1 cellular context compared by ENCODE assay signal in the genomic region with DNA sequence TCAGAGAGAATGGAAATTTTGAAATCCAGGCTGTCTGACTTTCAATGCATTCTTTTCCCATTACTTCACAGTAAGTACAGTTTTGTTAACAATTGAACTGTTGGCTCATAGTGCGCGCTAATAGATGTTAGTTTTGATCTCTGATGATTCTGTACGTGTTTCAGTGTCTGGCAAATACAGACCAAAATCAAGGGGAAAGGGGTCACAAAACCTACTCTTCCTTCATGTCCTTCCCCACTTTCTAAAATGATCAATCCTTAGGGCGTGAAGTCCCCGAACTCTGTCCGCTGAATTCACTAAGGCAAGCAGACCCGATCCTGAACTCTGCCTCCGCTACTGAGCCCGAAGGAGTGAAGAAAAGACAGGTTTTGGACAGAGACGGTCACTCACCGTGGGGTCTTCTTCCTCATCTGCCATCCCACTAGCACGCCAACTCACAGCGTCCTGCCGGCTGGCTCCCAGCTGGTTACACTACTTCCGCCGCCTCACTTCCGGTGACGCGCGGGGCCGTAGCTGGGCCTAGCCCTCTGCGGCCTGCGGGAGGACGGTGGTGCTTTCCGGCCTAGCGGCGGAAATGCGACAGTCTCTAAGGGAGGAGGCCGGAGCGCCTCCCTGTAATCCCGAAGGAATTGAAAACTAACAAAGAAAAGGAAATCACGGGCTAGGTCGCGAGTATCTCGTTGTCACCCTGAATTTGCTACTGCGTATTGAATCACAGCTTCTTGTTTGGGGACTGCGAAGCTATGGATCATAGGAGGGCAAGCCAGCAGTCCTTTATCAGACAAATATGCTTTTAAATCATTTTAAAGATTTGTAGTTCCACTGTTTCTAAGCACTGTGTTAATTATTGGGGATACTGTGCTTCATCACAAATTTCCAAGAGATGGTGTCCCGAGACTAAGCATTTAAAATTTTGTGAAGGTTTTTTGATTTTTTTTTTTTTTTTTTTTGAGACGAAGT.
TF ChIP-seq lines count a peak whose summit lies in the region.

A gene with protein sequence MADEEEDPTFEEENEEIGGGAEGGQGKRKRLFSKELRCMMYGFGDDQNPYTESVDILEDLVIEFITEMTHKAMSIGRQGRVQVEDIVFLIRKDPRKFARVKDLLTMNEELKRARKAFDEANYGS (minus strand): TSS at position 473 of the 960 bp plus-strand sequence. CDS start 56 bp downstream, at position 417.

TF ChIP-seq in K562, 482 proteins besides CTCF, POLR2A, EP300 and RAD21 (continued from another document):
- TF ChIP-seq ATF6 (CRISPR knock-in tag; IDR thresholded peaks at IDR 0.05) (no peak), ZBTB17 (CRISPR knock-in tag; IDR thresholded peaks at IDR 0.05) (peak; percentile 75), ILF3 (IDR thresholded peaks at IDR 0.05; ENCODE audit: borderline replicate concordance) (no peak), CBFB (CRISPR knock-in tag; IDR thresholded peaks at IDR 0.05) (no peak), SOX6 (IDR thresholded peaks at IDR 0.05) (peak; percentile 65), ZNF395 (CRISPR knock-in tag; IDR thresholded peaks at IDR 0.05) (peak; percentile 96), E4F1 (CRISPR knock-in tag; IDR thresholded peaks at IDR 0.05; ENCODE audit: borderline replicate concordance) (peak; percentile 95), RREB1 (CRISPR knock-in tag; IDR thresholded peaks at IDR 0.05) (no peak), CEBPZ (IDR thresholded peaks at IDR 0.05; ENCODE audit: borderline replicate concordance, low read depth, low read length) (no peak), ZNF324 (CRISPR knock-in tag; IDR thresholded peaks at IDR 0.05) (no peak), SIN3B (IDR thresholded peaks at IDR 0.05; ENCODE audit: low read depth) (peak; percentile 86), MEF2D (tag; conservative IDR thresholded peaks at IDR 0.05; ENCODE audit: low read depth) (no peak), SNIP1 (IDR thresholded peaks at IDR 0.05; ENCODE audit: low read depth) (no peak), MAFF (IDR thresholded peaks at IDR 0.05; ENCODE audit: low read length) (no peak), ZNF778 (CRISPR knock-in tag; IDR thresholded peaks at IDR 0.05) (no peak), ZNF785 (CRISPR knock-in tag; IDR thresholded peaks at IDR 0.05) (no peak), ZNF695 (CRISPR knock-in tag; IDR thresholded peaks at IDR 0.05) (no peak)
- TF ChIP-seq, protein P1, sequence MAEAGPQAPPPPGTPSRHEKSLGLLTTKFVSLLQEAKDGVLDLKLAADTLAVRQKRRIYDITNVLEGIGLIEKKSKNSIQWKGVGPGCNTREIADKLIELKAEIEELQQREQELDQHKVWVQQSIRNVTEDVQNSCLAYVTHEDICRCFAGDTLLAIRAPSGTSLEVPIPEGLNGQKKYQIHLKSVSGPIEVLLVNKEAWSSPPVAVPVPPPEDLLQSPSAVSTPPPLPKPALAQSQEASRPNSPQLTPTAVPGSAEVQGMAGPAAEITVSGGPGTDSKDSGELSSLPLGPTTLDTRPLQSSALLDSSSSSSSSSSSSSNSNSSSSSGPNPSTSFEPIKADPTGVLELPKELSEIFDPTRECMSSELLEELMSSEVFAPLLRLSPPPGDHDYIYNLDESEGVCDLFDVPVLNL (CRISPR knock-in tag; IDR thresholded peaks at IDR 0.05; ENCODE audit: low read depth), result no peak
- TF ChIP-seq, protein P2, sequence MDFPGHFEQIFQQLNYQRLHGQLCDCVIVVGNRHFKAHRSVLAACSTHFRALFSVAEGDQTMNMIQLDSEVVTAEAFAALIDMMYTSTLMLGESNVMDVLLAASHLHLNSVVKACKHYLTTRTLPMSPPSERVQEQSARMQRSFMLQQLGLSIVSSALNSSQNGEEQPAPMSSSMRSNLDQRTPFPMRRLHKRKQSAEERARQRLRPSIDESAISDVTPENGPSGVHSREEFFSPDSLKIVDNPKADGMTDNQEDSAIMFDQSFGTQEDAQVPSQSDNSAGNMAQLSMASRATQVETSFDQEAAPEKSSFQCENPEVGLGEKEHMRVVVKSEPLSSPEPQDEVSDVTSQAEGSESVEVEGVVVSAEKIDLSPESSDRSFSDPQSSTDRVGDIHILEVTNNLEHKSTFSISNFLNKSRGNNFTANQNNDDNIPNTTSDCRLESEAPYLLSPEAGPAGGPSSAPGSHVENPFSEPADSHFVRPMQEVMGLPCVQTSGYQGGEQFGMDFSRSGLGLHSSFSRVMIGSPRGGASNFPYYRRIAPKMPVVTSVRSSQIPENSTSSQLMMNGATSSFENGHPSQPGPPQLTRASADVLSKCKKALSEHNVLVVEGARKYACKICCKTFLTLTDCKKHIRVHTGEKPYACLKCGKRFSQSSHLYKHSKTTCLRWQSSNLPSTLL (IDR thresholded peaks at IDR 0.05), result no peak
